Comparison of ENCODE assay signal across 18 cellular contexts in genomic region chr13:113769106-113769505, GRCh38.
"Had no signal": no experiment of that assay in that cellular context is flagged by ENCODE, and none has a peak within 500 bp of the region (broad histone marks: within the 10 kb centered on the region; RNA-seq: fewer than 3 reads in every experiment).

No MANE protein-coding gene starts in this region.

- H3K9me3 ChIP-seq: tibial artery, upper lobe of left lung, vagina had no signal

- H3K4me3 ChIP-seq: heart left ventricle, lung, tibial artery, upper lobe of left lung, vagina had no signal

- H3K4me1 ChIP-seq: tibial artery, vagina had no signal

- ATAC-seq: heart left ventricle; left colon; left ventricle myocardium superior; natural killer cell treated with Interleukin-12 subunit alpha and Interleukin-12 subunit beta and Interleukin-15 and Interleukin-18, amount 100 ng/mL, for 72 hours; stimulated activated memory B cell treated with anti-CD40 and anti-IgM and Interleukin-4, amounts not matched to agents 10 μg/mL and 1 μg/mL and 100 μg/mL, for 72 hours had no signal

- H3K4me3 Mint-ChIP-seq: natural killer cell treated with Interleukin-12 subunit alpha and Interleukin-12 subunit beta and Interleukin-15 and Interleukin-18, amount 100 ng/mL, for 72 hours; stimulated activated memory B cell treated with anti-CD40 and anti-IgM and Interleukin-4, amounts not matched to agents 10 μg/mL and 1 μg/mL and 100 μg/mL, for 72 hours; stimulated activated naive CD8-positive, alpha-beta T cell treated with anti-CD3 and anti-CD28 coated beads, Interleukin-15, Interleukin-2, amounts not matched to agents 100 ng/mL and 50 ng/mL, for 24 hours had no signal

- H3K27ac ChIP-seq: heart left ventricle, tibial artery, upper lobe of left lung, vagina had no signal

- H3K4me1 Mint-ChIP-seq: stimulated activated memory B cell treated with anti-CD40 and anti-IgM and Interleukin-4, amounts not matched to agents 10 μg/mL and 1 μg/mL and 100 μg/mL, for 72 hours had no signal

- H3K27ac Mint-ChIP-seq: natural killer cell treated with Interleukin-12 subunit alpha and Interleukin-12 subunit beta and Interleukin-15 and Interleukin-18, amount 100 ng/mL, for 72 hours; stimulated activated memory B cell treated with anti-CD40 and anti-IgM and Interleukin-4, amounts not matched to agents 10 μg/mL and 1 μg/mL and 100 μg/mL, for 72 hours; stimulated activated naive CD8-positive, alpha-beta T cell treated with anti-CD3 and anti-CD28 coated beads, Interleukin-15, Interleukin-2, amounts not matched to agents 100 ng/mL and 50 ng/mL, for 24 hours had no signal

- DNase-seq: dermis blood vessel endothelial cell; foreskin melanocyte; hippocampal formation; left colon; left ventricle myocardium superior; mesenchymal stem cell; midbrain; stimulated activated CD4-positive, alpha-beta T cell treated with anti-CD3 and anti-CD28 coated beads, Interleukin-15, amount 100 ng/mL, for 24 hours; stimulated activated CD4-positive, alpha-beta T cell treated with anti-CD3 and anti-CD28 coated beads, Interleukin-1b, Interleukin-23, amount 100 ng/mL, for 48 hours; stimulated activated CD4-positive, alpha-beta T cell treated with anti-CD3 and anti-CD28 coated beads, Interleukin-4, amount 100 ng/mL, for 24 hours; upper lobe of left lung had no signal

- H3K27me3 ChIP-seq: heart left ventricle, upper lobe of left lung, vagina had no signal

- H3K36me3 Mint-ChIP-seq: natural killer cell treated with Interleukin-12 subunit alpha and Interleukin-12 subunit beta and Interleukin-15 and Interleukin-18, amount 100 ng/mL, for 72 hours; stimulated activated memory B cell treated with anti-CD40 and anti-IgM and Interleukin-4, amounts not matched to agents 10 μg/mL and 1 μg/mL and 100 μg/mL, for 72 hours had no signal
